In the genomic region with DNA sequence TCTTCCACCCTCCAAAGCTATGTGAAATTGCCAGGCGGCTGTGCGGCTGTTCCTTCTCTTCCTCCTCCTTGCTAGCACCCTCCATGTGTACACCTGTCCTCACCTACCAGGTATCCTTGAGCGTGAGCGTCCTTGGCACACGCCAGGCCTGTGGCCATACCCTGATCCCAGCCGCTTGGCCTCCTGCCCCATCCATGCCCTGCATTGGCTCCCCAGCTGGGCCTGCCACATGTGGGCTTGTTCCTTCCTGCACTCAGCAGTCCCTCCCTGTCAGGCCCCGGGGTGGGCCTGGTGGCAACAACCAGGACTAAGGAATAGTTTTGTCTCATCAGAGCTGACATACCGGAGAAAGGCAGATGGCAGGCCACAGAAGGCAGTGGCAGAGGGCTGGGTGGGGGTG, we compare ENCODE assay signal across 25 cellular contexts. TPM values are rescaled to one million over a fixed set of nuclear protein-coding genes. Genes with fewer than 3 reads are reported as not detected.
"Had no signal": no experiment of that assay in that cellular context is flagged by ENCODE, and none has a peak within 500 bp of the region (broad histone marks: within the 10 kb centered on the region; RNA-seq: fewer than 3 reads in every experiment).

No MANE protein-coding gene starts in this region.

- H3K27ac ChIP-seq: coronary artery, lower lobe of right lung, prostate gland, right atrium auricular region, transverse colon, upper lobe of right lung, vagina had no signal

- H3K36me3 ChIP-seq: lower lobe of right lung, prostate gland, right atrium auricular region, sigmoid colon, thoracic aorta, transverse colon, upper lobe of right lung, vagina had no signal

- H3K4me1 ChIP-seq: lower lobe of right lung, prostate gland, vagina had no signal

- H3K4me3 ChIP-seq: coronary artery, lower lobe of right lung, prostate gland, right atrium auricular region, sigmoid colon, thoracic aorta, transverse colon, upper lobe of right lung, vagina had no signal

- DNase-seq: dermis blood vessel endothelial cell; effector memory CD4-positive, alpha-beta T cell; erythroblast; head of caudate nucleus; left ventricle myocardium superior; lower lobe of right lung; naive thymus-derived CD8-positive, alpha-beta T cell; nucleus accumbens; sigmoid colon; stimulated activated CD4-positive, alpha-beta T cell treated with anti-CD3 and anti-CD28 coated beads, Interleukin-2, amount 100 ng/mL, for 24 hours; stimulated activated CD4-positive, alpha-beta T cell treated with anti-CD3 and anti-CD28 coated beads, Interleukin-4, amount 100 ng/mL, for 24 hours; stimulated activated naive CD8-positive, alpha-beta T cell treated with anti-CD3 and anti-CD28 coated beads, Interleukin-15, Interleukin-2, amounts not matched to agents 100 U/mL and 50 U/mL, for 24 hours; substantia nigra; transverse colon; upper lobe of right lung had no signal

- H3K4me3 Mint-ChIP-seq: naive thymus-derived CD8-positive, alpha-beta T cell; neural crest cell; stimulated activated effector memory CD8-positive, alpha-beta T cell treated with anti-CD3 and anti-CD28 coated beads, Interleukin-12 subunit alpha, Interleukin-12 subunit beta, amount 100 ng/mL, for 72 hours had no signal

- H3K27me3 ChIP-seq: right atrium auricular region, transverse colon, upper lobe of right lung, vagina had no signal

- H3K36me3 Mint-ChIP-seq: naive thymus-derived CD8-positive, alpha-beta T cell; stimulated activated effector memory CD8-positive, alpha-beta T cell treated with anti-CD3 and anti-CD28 coated beads, Interleukin-12 subunit alpha, Interleukin-12 subunit beta, amount 100 ng/mL, for 72 hours had no signal

- H3K27ac Mint-ChIP-seq: stimulated activated effector memory CD8-positive, alpha-beta T cell treated with anti-CD3 and anti-CD28 coated beads, Interleukin-12 subunit alpha, Interleukin-12 subunit beta, amount 100 ng/mL, for 72 hours had no signal

- H3K9me3 ChIP-seq: lower lobe of right lung, prostate gland, right atrium auricular region, sigmoid colon, thoracic aorta, transverse colon, upper lobe of right lung, vagina had no signal

- H3K9me3 Mint-ChIP-seq: naive thymus-derived CD8-positive, alpha-beta T cell; neural crest cell; stimulated activated effector memory CD8-positive, alpha-beta T cell treated with anti-CD3 and anti-CD28 coated beads, Interleukin-12 subunit alpha, Interleukin-12 subunit beta, amount 100 ng/mL, for 72 hours had no signal

- H3K4me1 Mint-ChIP-seq: stimulated activated effector memory CD8-positive, alpha-beta T cell treated with anti-CD3 and anti-CD28 coated beads, Interleukin-12 subunit alpha, Interleukin-12 subunit beta, amount 100 ng/mL, for 72 hours had no signal

RNA-seq across cellular contexts. Expression of gene SCUBE1, which starts 40.0 kb away (rescaled TPM):
- total RNA-seq: dermis blood vessel endothelial cell; fibroblast of villous mesenchyme; myocyte; naive thymus-derived CD8-positive, alpha-beta T cell had no signal
- polyA plus RNA-seq: keratinocyte; naive thymus-derived CD8-positive, alpha-beta T cell had no signal
